ENCODE assay signal across 10 cellular contexts in the genomic region with DNA sequence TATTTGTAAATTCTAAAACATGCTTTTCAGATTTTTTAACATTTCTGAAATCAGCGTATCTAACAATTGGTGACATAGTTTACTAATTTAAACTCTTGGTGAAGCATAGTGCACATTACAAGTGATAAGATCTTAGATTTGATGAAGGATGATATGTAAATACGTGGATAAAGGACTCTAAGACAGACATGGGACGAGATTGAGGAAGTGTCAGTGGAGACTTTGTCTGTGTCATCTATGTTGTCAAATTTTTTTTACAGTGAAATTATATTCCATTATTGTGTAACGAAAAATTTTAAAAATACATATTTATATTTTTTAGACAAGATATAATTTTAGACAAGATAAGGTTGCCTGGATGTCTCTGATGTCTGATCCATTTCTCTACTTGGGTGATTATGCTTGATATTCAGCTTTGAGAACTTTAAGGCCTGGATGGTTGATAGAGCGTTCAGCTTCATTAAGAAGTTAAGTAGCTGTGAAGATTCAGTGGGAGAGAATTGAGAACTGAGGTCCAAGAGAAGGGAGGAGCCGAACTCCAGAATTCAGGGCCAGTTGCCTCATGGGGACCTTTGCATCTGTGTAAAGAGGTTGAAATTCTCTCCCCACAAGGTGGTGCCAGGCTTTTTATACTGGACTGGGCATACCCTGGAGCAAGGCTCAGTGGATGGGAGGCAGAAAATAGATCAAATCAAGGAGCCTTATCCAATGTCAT.
DNase-seq lines count a peak whose midpoint lies in the region; ATAC-seq lines count a peak whose summit lies in the region.
"Had no signal": no experiment of that assay in that cellular context is flagged by ENCODE, and none has a peak within 500 bp of the region (broad histone marks: within the 10 kb centered on the region; RNA-seq: fewer than 3 reads in every experiment).

No MANE protein-coding gene starts in this region.

- H3K4me1 ChIP-seq in neuronal stem cell (ENCODE audit: control insufficient read depth in 2 of 2, insufficient read depth in 1 of 2, low read depth in 1 of 2, low read length in 2 of 2) = peaks cover 0 to 2% of the 10 kb centered on the region in 2 donors

- no peak for ATAC-seq in GM18520 (IDR thresholded peaks at IDR 0.05; ENCODE audit: unreplicated experiment)

- no peak overlapping the region for H2BK15ac ChIP-seq in neuronal stem cell (ENCODE audit: low read length)

- H2BK12ac ChIP-seq in neuronal stem cell (ENCODE audit: low read length) = no peak overlapping the region

- no peaks in the 10 kb centered on the region for H3K27me3 ChIP-seq in neuronal stem cell (ENCODE audit: control insufficient read depth in 3 of 3, insufficient read depth in 3 of 3, low read depth in 1 of 3, low read length in 3 of 3)

- H3K4ac ChIP-seq in neuronal stem cell (ENCODE audit: low read length) = no peak overlapping the region

- peaks cover 3% of the 10 kb centered on the region for H3K79me1 ChIP-seq in neuronal stem cell (ENCODE audit: low read depth, low read length)

- no peak overlapping the region for H3K4me3 ChIP-seq in neuronal stem cell (ENCODE audit: low read length in 2 of 2)

- no peak overlapping the region for H4K91ac ChIP-seq in neuronal stem cell (ENCODE audit: low read depth, low read length, poor library complexity)

- H3K27ac ChIP-seq in neuronal stem cell (replicated peaks; ENCODE audit: low read length) = no peak overlapping the region

- H2BK5ac ChIP-seq in neuronal stem cell (ENCODE audit: low read length) = no peak overlapping the region

- no CpG with 5 or more reads among the region's 6 CpGs for WGBS in neuronal stem cell (ENCODE audit: extremely low coverage in 2 of 2, insufficient read length in 2 of 2, insufficient replicate concordance in 1 of 2), 2 donors

- H4K8ac ChIP-seq in neuronal stem cell (ENCODE audit: low read depth, low read length) = no peak overlapping the region

- no peak overlapping the region for H3K18ac ChIP-seq in neuronal stem cell (ENCODE audit: low read length)

- no peak overlapping the region for H2AFZ ChIP-seq in neuronal stem cell (ENCODE audit: low read length)

- H3K23ac ChIP-seq in neuronal stem cell (ENCODE audit: low read depth, low read length, poor library complexity) = no peak overlapping the region

- H3K4me2 ChIP-seq in neuronal stem cell (ENCODE audit: insufficient read depth, low read length, poor library complexity, severe bottlenecking) = no peak overlapping the region

- no peak overlapping the region for H3K9ac ChIP-seq in neuronal stem cell (ENCODE audit: low read depth, low read length, poor library complexity)

- no peak overlapping the region for H2AK5ac ChIP-seq in neuronal stem cell (ENCODE audit: low read depth, low read length)

- H3K36me3 ChIP-seq in neuronal stem cell (replicated peaks in 1 of 2; ENCODE audit: control insufficient read depth in 2 of 2, insufficient read depth in 2 of 2, low read length in 2 of 2) = no peaks in the 10 kb centered on the region

- no peak overlapping the region for H2BK120ac ChIP-seq in neuronal stem cell (ENCODE audit: low read depth, low read length)

- in situ Hi-C loops in G401 (cut with HindIII; ENCODE audit: low sequenced_read_pairs) = no loop called here
- in situ Hi-C loops in SK-MEL-5 (cut with HindIII; ENCODE audit: low pct_unique_long_range_greater_than_20kb, low sequenced_read_pairs) = no loop called here

- H3K9me3 ChIP-seq in neuronal stem cell (replicated peaks in 1 of 2; ENCODE audit: control insufficient read depth in 2 of 2, insufficient read depth in 1 of 2, low read depth in 1 of 2, low read length in 2 of 2) = no peaks in the 10 kb centered on the region

- DNase-seq in A172 (ENCODE audit: low spot score) (peak; percentile 16), G401 (ENCODE audit: low spot score) (peak; percentile 62), SK-MEL-5 (ENCODE audit: low read depth, low spot score) (peak; percentile 69), iPS DF 4.7 (ENCODE audit: extremely low read depth, low spot score) (peak; percentile 14), neuronal stem cell (ENCODE audit: low spot score) (no peak)
- DNase-seq in activated CD4-positive, alpha-beta T cell treated with anti-CD3 and anti-CD28 coated beads, Interleukin-2, amount 50 U/mL, for 1 hour = no peak
- DNase-seq in central memory CD4-positive, alpha-beta T cell = no peak
- DNase-seq: activated T-cell treated with anti-CD3 and anti-CD28 coated beads, Interleukin-2, amount 50 U/mL, for 48 hours; glutamatergic neuron had no signal

- no peak overlapping the region for H3K14ac ChIP-seq in neuronal stem cell (ENCODE audit: low read length)

Comparison
In these comparisons a context has a peak if more than half of its experiments do, and no peak if none do; other contexts are left out.
1. DNase-seq: peak in A172 (single experiment), G401 (single experiment), SK-MEL-5 (single experiment) and iPS DF 4.7 (single experiment); none in neuronal stem cell (single experiment), activated CD4-positive, alpha-beta T cell treated with anti-CD3 and anti-CD28 coated beads, Interleukin-2, amount 50 U/mL, for 1 hour (single experiment) and central memory CD4-positive, alpha-beta T cell (single experiment).